In the genomic region with DNA sequence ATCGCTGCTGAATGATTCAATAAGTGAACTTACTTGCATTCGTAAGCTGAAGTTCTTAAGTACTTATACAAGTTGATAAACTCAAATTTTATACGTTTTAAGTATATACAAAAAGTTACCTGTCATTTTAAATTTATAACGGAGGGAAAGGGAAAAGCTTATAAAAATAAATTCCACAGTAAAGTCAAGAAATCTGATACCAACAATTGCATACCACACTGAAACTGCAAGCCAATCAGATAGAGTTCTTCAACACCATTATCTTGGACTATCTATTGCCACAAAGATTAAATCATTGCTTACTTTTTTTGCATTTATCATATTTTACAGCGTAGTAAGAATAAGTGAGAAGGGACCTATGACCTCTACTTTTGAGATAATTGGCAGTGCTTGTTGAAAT, we compare ENCODE assay signal across 9 cellular contexts.
"Had no signal": no experiment of that assay in that cellular context is flagged by ENCODE, and none has a peak within 500 bp of the region (broad histone marks: within the 10 kb centered on the region; RNA-seq: fewer than 3 reads in every experiment).

No MANE protein-coding gene starts in this region.

- H3K4me1 ChIP-seq: HAP-1 had no signal

- H3K36me3 ChIP-seq: HAP-1 had no signal

- H3K4me3 ChIP-seq: GM23248, HAP-1, K562 had no signal

- H3K9me3 ChIP-seq: HAP-1 had no signal

- DNase-seq: GM23248, GOT3, H7, IMR-90, KG1 had no signal

- ATAC-seq: HepG2, K562 had no signal

- H3K27ac ChIP-seq: GM23248, HL-60 had no signal
